1 cellular context compared by ENCODE assay signal in genomic region chr6:143982968-143983367, GRCh38.
TF ChIP-seq lines count a peak whose summit lies in the region.

No MANE protein-coding gene starts in this region.

TF ChIP-seq in K562, 482 proteins besides CTCF, POLR2A, EP300 and RAD21 (continued from another document):
- TF ChIP-seq AFF1 (IDR thresholded peaks at IDR 0.05; ENCODE audit: low read depth in 1 of 2, partially characterized antibody in 2 of 2) (no peak), CEBPG (CRISPR knock-in tag; IDR thresholded peaks at IDR 0.05) (peak; percentile 15; the same call in 1 of the 2 replicates), CEBPG (tag; conservative IDR thresholded peaks at IDR 0.05 in 1 of 2, IDR thresholded peaks at IDR 0.05 in 1 of 2) (no peak), ZNF274 (IDR thresholded peaks at IDR 0.05; ENCODE audit: borderline replicate concordance, low read depth, low read length) (no peak), ESRRA (IDR thresholded peaks at IDR 0.05; ENCODE audit: borderline replicate concordance, low read depth) (peak; percentile 42; the same call in 1 of the 2 replicates), SOX6 (IDR thresholded peaks at IDR 0.05) (peak; percentile 40; the same call in 1 of the 2 replicates), ZNF583 (CRISPR knock-in tag; IDR thresholded peaks at IDR 0.05) (no peak), ILF3 (IDR thresholded peaks at IDR 0.05; ENCODE audit: borderline replicate concordance) (no peak)
- TF ChIP-seq, protein P1, sequence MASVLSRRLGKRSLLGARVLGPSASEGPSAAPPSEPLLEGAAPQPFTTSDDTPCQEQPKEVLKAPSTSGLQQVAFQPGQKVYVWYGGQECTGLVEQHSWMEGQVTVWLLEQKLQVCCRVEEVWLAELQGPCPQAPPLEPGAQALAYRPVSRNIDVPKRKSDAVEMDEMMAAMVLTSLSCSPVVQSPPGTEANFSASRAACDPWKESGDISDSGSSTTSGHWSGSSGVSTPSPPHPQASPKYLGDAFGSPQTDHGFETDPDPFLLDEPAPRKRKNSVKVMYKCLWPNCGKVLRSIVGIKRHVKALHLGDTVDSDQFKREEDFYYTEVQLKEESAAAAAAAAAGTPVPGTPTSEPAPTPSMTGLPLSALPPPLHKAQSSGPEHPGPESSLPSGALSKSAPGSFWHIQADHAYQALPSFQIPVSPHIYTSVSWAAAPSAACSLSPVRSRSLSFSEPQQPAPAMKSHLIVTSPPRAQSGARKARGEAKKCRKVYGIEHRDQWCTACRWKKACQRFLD (CRISPR knock-in tag; IDR thresholded peaks at IDR 0.05), result no peak
- TF ChIP-seq, protein P2, sequence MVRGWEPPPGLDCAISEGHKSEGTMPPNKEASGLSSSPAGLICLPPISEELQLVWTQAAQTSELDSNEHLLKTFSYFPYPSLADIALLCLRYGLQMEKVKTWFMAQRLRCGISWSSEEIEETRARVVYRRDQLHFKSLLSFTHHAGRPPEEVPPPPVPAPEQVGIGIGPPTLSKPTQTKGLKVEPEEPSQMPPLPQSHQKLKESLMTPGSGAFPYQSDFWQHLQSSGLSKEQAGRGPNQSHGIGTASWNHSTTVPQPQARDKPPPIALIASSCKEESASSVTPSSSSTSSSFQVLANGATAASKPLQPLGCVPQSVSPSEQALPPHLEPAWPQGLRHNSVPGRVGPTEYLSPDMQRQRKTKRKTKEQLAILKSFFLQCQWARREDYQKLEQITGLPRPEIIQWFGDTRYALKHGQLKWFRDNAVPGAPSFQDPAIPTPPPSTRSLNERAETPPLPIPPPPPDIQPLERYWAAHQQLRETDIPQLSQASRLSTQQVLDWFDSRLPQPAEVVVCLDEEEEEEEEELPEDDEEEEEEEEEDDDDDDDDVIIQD (CRISPR knock-in tag; IDR thresholded peaks at IDR 0.05), result no peak
- TF ChIP-seq, protein P3, sequence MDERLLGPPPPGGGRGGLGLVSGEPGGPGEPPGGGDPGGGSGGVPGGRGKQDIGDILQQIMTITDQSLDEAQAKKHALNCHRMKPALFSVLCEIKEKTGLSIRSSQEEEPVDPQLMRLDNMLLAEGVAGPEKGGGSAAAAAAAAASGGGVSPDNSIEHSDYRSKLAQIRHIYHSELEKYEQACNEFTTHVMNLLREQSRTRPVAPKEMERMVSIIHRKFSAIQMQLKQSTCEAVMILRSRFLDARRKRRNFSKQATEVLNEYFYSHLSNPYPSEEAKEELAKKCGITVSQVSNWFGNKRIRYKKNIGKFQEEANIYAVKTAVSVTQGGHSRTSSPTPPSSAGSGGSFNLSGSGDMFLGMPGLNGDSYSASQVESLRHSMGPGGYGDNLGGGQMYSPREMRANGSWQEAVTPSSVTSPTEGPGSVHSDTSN (CRISPR knock-in tag; IDR thresholded peaks at IDR 0.05; ENCODE audit: low read depth), result no peak
- TF ChIP-seq, protein P3 (tag; conservative IDR thresholded peaks at IDR 0.05; ENCODE audit: low read depth), result 0 out of 2 replicates have a peak, but pooled peaks have one; percentile 42
- TF ChIP-seq, protein P4, sequence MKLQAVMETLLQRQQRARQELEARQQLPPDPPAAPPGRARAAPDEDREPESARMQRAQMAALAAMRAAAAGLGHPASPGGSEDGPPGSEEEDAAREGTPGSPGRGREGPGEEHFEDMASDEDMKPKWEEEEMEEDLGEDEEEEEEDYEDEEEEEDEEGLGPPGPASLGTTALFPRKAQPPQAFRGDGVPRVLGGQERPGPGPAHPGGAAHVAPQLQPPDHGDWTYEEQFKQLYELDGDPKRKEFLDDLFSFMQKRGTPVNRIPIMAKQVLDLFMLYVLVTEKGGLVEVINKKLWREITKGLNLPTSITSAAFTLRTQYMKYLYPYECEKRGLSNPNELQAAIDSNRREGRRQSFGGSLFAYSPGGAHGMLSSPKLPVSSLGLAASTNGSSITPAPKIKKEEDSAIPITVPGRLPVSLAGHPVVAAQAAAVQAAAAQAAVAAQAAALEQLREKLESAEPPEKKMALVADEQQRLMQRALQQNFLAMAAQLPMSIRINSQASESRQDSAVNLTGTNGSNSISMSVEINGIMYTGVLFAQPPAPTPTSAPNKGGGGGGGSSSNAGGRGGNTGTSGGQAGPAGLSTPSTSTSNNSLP (IDR thresholded peaks at IDR 0.05; ENCODE audit: borderline replicate concordance, low read depth, low read length), result no peak
